In the genomic region with DNA sequence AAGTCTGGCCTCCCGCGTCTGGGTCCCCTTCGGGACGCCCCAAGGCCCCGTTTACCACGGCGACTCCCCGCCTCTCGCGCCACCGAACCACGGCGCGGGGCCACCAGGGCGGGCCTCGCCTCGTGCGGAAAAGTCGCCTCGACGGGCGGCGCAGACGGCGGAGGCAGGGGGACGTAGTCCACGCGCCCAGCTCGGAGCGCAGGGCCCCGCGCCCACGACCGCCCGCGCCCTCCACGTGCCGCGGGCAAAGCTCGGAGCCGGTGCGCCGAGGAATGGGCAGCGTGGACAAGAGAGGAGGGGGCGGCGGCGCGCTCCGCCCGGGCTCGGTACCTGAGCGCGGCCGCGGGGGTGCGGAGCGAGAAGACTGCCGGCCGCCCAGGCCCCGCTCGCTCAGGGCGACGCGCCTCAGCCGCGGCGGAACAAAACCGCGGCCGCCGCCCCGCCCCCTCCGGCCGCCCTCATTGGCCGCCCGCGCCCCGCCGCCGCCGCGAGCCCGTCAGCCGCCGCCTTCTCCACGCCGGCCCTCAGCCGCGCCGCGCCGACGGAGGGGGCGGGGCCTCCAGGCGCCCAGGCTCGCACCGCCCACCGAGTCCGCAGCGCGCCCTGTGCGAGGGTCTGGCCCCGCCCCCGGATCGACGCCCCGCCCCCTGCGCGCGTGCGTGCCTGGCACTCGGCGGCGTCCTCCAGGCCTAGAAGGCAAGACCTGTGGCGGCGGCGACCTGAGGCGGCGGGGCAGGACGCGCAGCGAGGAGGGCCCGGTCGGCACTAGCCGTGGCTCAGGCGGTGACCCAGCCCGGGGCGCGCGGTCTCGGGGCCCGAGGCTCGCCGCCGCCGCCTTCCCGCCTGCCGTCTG, we compare ENCODE assay signal across 8 cellular contexts. TPM values are rescaled to one million over a fixed set of nuclear protein-coding genes. Genes with fewer than 3 reads are reported as not detected.
A peak's percentile ranks its signal among the peaks of the same experiment; 100 is the strongest.
DNase-seq lines count a peak whose midpoint lies in the region; ATAC-seq and TF ChIP-seq lines count a peak whose summit lies in the region.

A gene with protein sequence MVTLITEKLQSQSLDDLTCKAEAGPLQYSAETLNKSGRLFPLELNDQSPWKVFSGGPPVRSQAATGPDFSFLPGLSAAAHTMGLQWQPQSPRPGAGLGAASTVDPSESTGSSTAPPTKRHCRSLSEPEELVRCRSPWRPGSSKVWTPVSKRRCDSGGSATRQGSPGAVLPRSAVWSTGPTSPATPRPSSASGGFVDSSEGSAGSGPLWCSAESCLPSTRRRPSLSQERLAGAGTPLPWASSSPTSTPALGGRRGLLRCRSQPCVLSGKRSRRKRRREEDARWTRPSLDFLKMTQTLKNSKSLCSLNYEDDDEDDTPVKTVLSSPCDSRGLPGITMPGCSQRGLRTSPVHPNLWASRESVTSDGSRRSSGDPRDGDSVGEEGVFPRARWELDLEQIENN (minus strand): TSS at position 411 of the 853 bp plus-strand sequence. CDS start 15,572 bp downstream, outside the sequence.

- H2AFZ ChIP-seq in OCI-LY3 (ENCODE audit: low read depth, low read length): peak within 1 kb of the TSS; percentile 56

- H3K4me3 ChIP-seq in OCI-LY3 (ENCODE audit: low read length) (peak within 1 kb of the TSS; percentile 87), mucosa of stomach (ENCODE audit: low read length) (no peak within 1 kb of the TSS)

- H3K9me3 Mint-ChIP-seq in activated T-cell treated with anti-CD3 and anti-CD28 coated beads, Interleukin-2, amount 50 U/mL, for 24 hours: no peaks in the 10 kb centered on the region

- H3K9ac ChIP-seq in OCI-LY3 (ENCODE audit: low read length) (peak within 1 kb of the TSS; percentile 61), mucosa of stomach (ENCODE audit: low read length) (peak within 1 kb of the TSS; percentile 1)

- H3K27me3 ChIP-seq in OCI-LY3 (ENCODE audit: low read depth, low read length) (no peaks in the 10 kb centered on the region), mucosa of stomach (ENCODE audit: control insufficient read depth, insufficient read depth, low read length) (no peaks in the 10 kb centered on the region)

- H3K79me2 ChIP-seq in OCI-LY3 (ENCODE audit: low read length): no peaks in the 10 kb centered on the region

- H3K27me3 Mint-ChIP-seq in activated T-cell treated with anti-CD3 and anti-CD28 coated beads, Interleukin-2, amount 50 U/mL, for 24 hours: peaks cover 3% of the 10 kb centered on the region

- H3K4me1 Mint-ChIP-seq in activated T-cell treated with anti-CD3 and anti-CD28 coated beads, Interleukin-2, amount 50 U/mL, for 24 hours (ENCODE audit: low read depth): peaks cover 13% of the 10 kb centered on the region

- H3K9me3 ChIP-seq in OCI-LY3 (ENCODE audit: insufficient read depth, low read length) (no peaks in the 10 kb centered on the region), mucosa of stomach (ENCODE audit: control insufficient read depth, low read length) (no peaks in the 10 kb centered on the region)

- DNase-seq in CMK (ENCODE audit: low read depth) (peak; percentile 76), HT-29 (ENCODE audit: low spot score) (peak; percentile 90), erythroblast (lab: John Stamatoyannopoulos, UW) (peak; percentile 93 to 97)
- peak; percentile 98 for DNase-seq in activated T-cell treated with anti-CD3 and anti-CD28 coated beads, Interleukin-2, amount 50 U/mL, for 24 hours
- DNase-seq in stimulated activated CD8-positive, alpha-beta memory T cell treated with anti-CD3 and anti-CD28 coated beads, Interleukin-4, amount 100 ng/mL, for 4 hours (ENCODE audit: low read depth in 2 of 2, low spot score in 1 of 2): peak; percentile 78 to 87

- TF ChIP-seq CTCF in OCI-LY3 (IDR thresholded peaks at IDR 0.05; ENCODE audit: low read depth, low read length): no peak

- peak; percentile 73 for ATAC-seq in GM19468 (IDR thresholded peaks at IDR 0.05; ENCODE audit: extremely low read depth, unreplicated experiment)

- no peaks in the 10 kb centered on the region for H3K36me3 ChIP-seq in OCI-LY3 (replicated peaks; ENCODE audit: low read depth, low read length)
- no peaks in the 10 kb centered on the region for H3K36me3 ChIP-seq in mucosa of stomach (ENCODE audit: control insufficient read depth, insufficient read depth, low read length)

- TF ChIP-seq POLR2A in erythroblast (IDR thresholded peaks at IDR 0.05; ENCODE audit: low read length): peak; percentile 40

- H3K4me1 ChIP-seq in OCI-LY3 (ENCODE audit: low read length): peaks cover 7% of the 10 kb centered on the region
- H3K4me1 ChIP-seq in mucosa of stomach (ENCODE audit: control insufficient read depth, insufficient read depth, low read length): peaks cover 3% of the 10 kb centered on the region

- peak within 1 kb of the TSS; percentile 88 for H3K27ac Mint-ChIP-seq in activated T-cell treated with anti-CD3 and anti-CD28 coated beads, Interleukin-2, amount 50 U/mL, for 24 hours

- no peaks in the 10 kb centered on the region for H4K20me1 ChIP-seq in OCI-LY3 (ENCODE audit: insufficient read depth, low read length)

- no peak within 1 kb of the TSS for H3K27ac ChIP-seq in OCI-LY3 (ENCODE audit: low read length)

- peak within 1 kb of the TSS; percentile 78 for H3K4me3 Mint-ChIP-seq in activated T-cell treated with anti-CD3 and anti-CD28 coated beads, Interleukin-2, amount 50 U/mL, for 24 hours

- peak within 1 kb of the TSS; percentile 90 for H3K4me2 ChIP-seq in OCI-LY3 (ENCODE audit: low read length)

- peaks cover 4% of the 10 kb centered on the region for H3K36me3 Mint-ChIP-seq in activated T-cell treated with anti-CD3 and anti-CD28 coated beads, Interleukin-2, amount 50 U/mL, for 24 hours (ENCODE audit: low read depth)

RNA-seq across cellular contexts. Expression of the gene that starts here (rescaled TPM):
- 2.4 and 2.6 TPM in 2 replicates for total RNA-seq in HT-29 (2014; rRNA removed; shearing (Covaris generic))
